26 cellular contexts compared by ENCODE assay signal in genomic region chr14:70173569-70173968, GRCh38. TPM values are rescaled to one million over a fixed set of nuclear protein-coding genes. Genes with fewer than 3 reads are reported as not detected.
"Had no signal": no experiment of that assay in that cellular context is flagged by ENCODE, and none has a peak within 500 bp of the region (broad histone marks: within the 10 kb centered on the region; RNA-seq: fewer than 3 reads in every experiment).

No MANE protein-coding gene starts in this region.

- DNase-seq: colonic mucosa; cortex of kidney; dermis blood vessel endothelial cell; dorsolateral prefrontal cortex; effector CD4-positive, alpha-beta T cell; effector CD8-positive, alpha-beta T cell; effector memory CD4-positive, alpha-beta T cell; effector memory CD8-positive, alpha-beta T cell; endodermal cell; erythroblast; esophagus squamous epithelium; foreskin fibroblast; foreskin keratinocyte; foreskin melanocyte; gastrocnemius medialis; glutamatergic neuron; head of caudate nucleus; heart left ventricle; heart right ventricle had no signal

- H3K36me3 ChIP-seq: colonic mucosa, esophagus muscularis mucosa, esophagus squamous epithelium, gastrocnemius medialis, gastroesophageal sphincter, heart left ventricle, heart right ventricle had no signal

- ATAC-seq: effector memory CD8-positive, alpha-beta T cell; esophagus mucosa; foreskin keratinocyte; gastroesophageal sphincter; heart left ventricle; heart right ventricle had no signal

- H3K9me3 ChIP-seq: colonic mucosa, esophagus muscularis mucosa, esophagus squamous epithelium, gastrocnemius medialis, gastroesophageal sphincter, heart left ventricle, heart right ventricle had no signal

- H3K27me3 ChIP-seq: colonic mucosa, dorsolateral prefrontal cortex, esophagus muscularis mucosa, esophagus squamous epithelium, gastrocnemius medialis, gastroesophageal sphincter had no signal

- H3K4me3 ChIP-seq: colonic mucosa, coronary artery, dorsolateral prefrontal cortex, esophagus muscularis mucosa, esophagus squamous epithelium, gastrocnemius medialis, gastroesophageal sphincter, heart left ventricle, heart right ventricle had no signal

- H3K27ac ChIP-seq: colonic mucosa, coronary artery, dorsolateral prefrontal cortex, epithelial cell of prostate, esophagus muscularis mucosa, esophagus squamous epithelium, foreskin keratinocyte, gastroesophageal sphincter, heart left ventricle, heart right ventricle had no signal

- H3K4me1 ChIP-seq: colonic mucosa, esophagus muscularis mucosa, esophagus squamous epithelium, foreskin keratinocyte, gastroesophageal sphincter, heart left ventricle, heart right ventricle had no signal

RNA-seq across cellular contexts. Expression of gene SLC8A3, which starts 15.2 kb away (rescaled TPM):
- total RNA-seq: endothelial cell of umbilical vein, fibroblast of villous mesenchyme had no signal
- polyA plus RNA-seq: endothelial cell of umbilical vein, foreskin keratinocyte had no signal
